Comparison of ENCODE assay signal across 23 cellular contexts in genomic region chr10:24202181-24202570, GRCh38. TPM values are rescaled to one million over a fixed set of nuclear protein-coding genes. Genes with fewer than 3 reads are reported as not detected.
DNase-seq lines count a peak whose midpoint lies in the region; TF ChIP-seq lines count a peak whose summit lies in the region.
"Had no signal": no experiment of that assay in that cellular context is flagged by ENCODE, and none has a peak within 500 bp of the region (broad histone marks: within the 10 kb centered on the region; RNA-seq: fewer than 3 reads in every experiment).

No MANE protein-coding gene starts in this region.

- H3K36me3 ChIP-seq in HUES64 (ENCODE audit: insufficient read depth, low read length) (no peaks in the 10 kb centered on the region), subcutaneous abdominal adipose tissue (ENCODE audit: control insufficient read depth in 5 of 5, insufficient read depth in 5 of 5, low read length in 5 of 5) (no peaks in the 10 kb centered on the region), PC-9 (ENCODE audit: low read depth) (no peaks in the 10 kb centered on the region)
- H3K36me3 ChIP-seq: breast epithelium, gastroesophageal sphincter, neutrophil had no signal

- in situ Hi-C loops in GM13977 (cut with MboI; ENCODE audit: low pct_unique_long_range_greater_than_20kb, low sequenced_read_pairs, unreplicated experiment), result no loop called here

- H3K9me3 ChIP-seq in HUES64 (ENCODE audit: insufficient read depth, low read depth, low read length) (no peaks in the 10 kb centered on the region), subcutaneous abdominal adipose tissue (ENCODE audit: control insufficient read depth in 5 of 5, low read length in 5 of 5) (no peaks in the 10 kb centered on the region), PC-9 (ENCODE audit: insufficient read depth, low read depth) (no peaks in the 10 kb centered on the region)
- H3K9me3 ChIP-seq: breast epithelium, gastroesophageal sphincter, neutrophil had no signal

- CTCF ChIA-PET in PC-9 (lab: Charles Lee), result no interaction called here

- no peaks in the 10 kb centered on the region for H4K20me1 ChIP-seq in PC-9 (ENCODE audit: insufficient read depth)

- no peak overlapping the region for H2AFZ ChIP-seq in PC-9

- no TSS peak for BruUV-seq in PC-9 (replicated peaks; lab: Mats Ljungman, UMichigan)

- H3K9me2 ChIP-seq in PC-9 (ENCODE audit: insufficient read depth), result no peaks in the 10 kb centered on the region

- H3K27me3 ChIP-seq in HUES64 (ENCODE audit: insufficient read depth, low read length), result no peaks in the 10 kb centered on the region
- no peaks in the 10 kb centered on the region for H3K27me3 ChIP-seq in subcutaneous abdominal adipose tissue (ENCODE audit: control insufficient read depth in 5 of 5, insufficient read depth in 4 of 5, low read length in 5 of 5)
- no peaks in the 10 kb centered on the region for H3K27me3 ChIP-seq in PC-9 (ENCODE audit: insufficient read depth, low read depth)
- H3K27me3 ChIP-seq: breast epithelium, gastroesophageal sphincter had no signal

- no peak overlapping the region for H3K4me3 Mint-ChIP-seq in nephron progenitor cell
- H3K4me3 Mint-ChIP-seq: activated B cell treated with CpG ODN at 0.5 μM for 24 hours, CD14-positive monocyte, HFFc6 had no signal

- TF ChIP-seq CTCF in nephron progenitor cell (IDR thresholded peaks at IDR 0.05) (no peak), PC-9 (conservative IDR thresholded peaks at IDR 0.05) (no peak), GM13977 (IDR thresholded peaks at IDR 0.05; ENCODE audit: extremely low read depth, insufficient read depth, missing control alignments) (no peak)

- intact Hi-C loops in PC-9 (cut with micrococcal nuclease; ENCODE audit: unreplicated experiment), result no loop called here

- no peak overlapping the region for H3K27ac Mint-ChIP-seq in nephron progenitor cell
- H3K27ac Mint-ChIP-seq: activated B cell treated with CpG ODN at 0.5 μM for 24 hours, HFFc6 had no signal

- peaks cover 10% of the 10 kb centered on the region for H3K27me3 Mint-ChIP-seq in nephron progenitor cell (ENCODE audit: low read depth, poor library complexity)

- no peak overlapping the region for H3K9ac ChIP-seq in HUES64 (ENCODE audit: low read depth, low read length)
- H3K9ac ChIP-seq in subcutaneous abdominal adipose tissue (ENCODE audit: low read length in 5 of 5), result no peak overlapping the region

- no peaks in the 10 kb centered on the region for H3K36me3 Mint-ChIP-seq in nephron progenitor cell (ENCODE audit: low read depth)
- H3K36me3 Mint-ChIP-seq: CD14-positive monocyte had no signal

- H3K9me3 Mint-ChIP-seq in nephron progenitor cell, result no peaks in the 10 kb centered on the region
- H3K9me3 Mint-ChIP-seq: activated B cell treated with CpG ODN at 0.5 μM for 24 hours, HFFc6 had no signal

- peak overlapping the region; percentile 2; the same call in 1 of the 2 replicates for H3K4me3 ChIP-seq in HUES64 (ENCODE audit: low read length)
- no peak overlapping the region for H3K4me3 ChIP-seq in subcutaneous abdominal adipose tissue (ENCODE audit: low read depth in 1 of 5, low read length in 5 of 5)
- no peak overlapping the region for H3K4me3 ChIP-seq in PC-9
- H3K4me3 ChIP-seq: breast epithelium, coronary artery, gastroesophageal sphincter had no signal

- no peaks in the 10 kb centered on the region for H3K79me2 ChIP-seq in PC-9 (ENCODE audit: low read depth)

- H3K4me1 ChIP-seq in HUES64 (ENCODE audit: insufficient read depth, low read length) (peaks cover 28% of the 10 kb centered on the region), subcutaneous abdominal adipose tissue (ENCODE audit: control insufficient read depth in 5 of 5, insufficient read depth in 5 of 5, low read length in 5 of 5) (peaks cover 0 to 47% (median 3%) of the 10 kb centered on the region in 5 donors), PC-9 (replicated peaks; ENCODE audit: insufficient read depth) (peaks cover 13% of the 10 kb centered on the region)
- H3K4me1 ChIP-seq: breast epithelium had no signal

- no peak overlapping the region for H3K4me2 ChIP-seq in PC-9

- H3F3A ChIP-seq in PC-9 (ENCODE audit: insufficient read depth, low read depth), result peaks cover 1% of the 10 kb centered on the region; the same call in 1 of the 2 replicates

- DNase-seq in islet precursor cell (peak; percentile 78), nephron progenitor cell (peak; percentile 24), SW480 (ENCODE audit: low spot score) (no peak), PC-9 (no peak), GM13977 (ENCODE audit: low spot score) (no peak)
- no peak for DNase-seq in activated CD8-positive, alpha-beta memory T cell treated with anti-CD3 and anti-CD28 coated beads for 24 hours
- DNase-seq: activated B cell treated with CpG ODN at 0.5 μM for 24 hours; activated CD4-positive, alpha-beta T cell treated with anti-CD3 and anti-CD28 coated beads, Interleukin-2, amount 50 U/mL, for 4 hours; HFFc6; left ventricle myocardium superior; NCI-H1048; NCI-H187 treated with DMSO at 0.1 percent for 48 hours; NCI-H2227 treated with DMSO at 0.1 percent for 48 hours; NCI-H748 treated with DMSO at 0.1 percent for 48 hours; stimulated activated CD4-positive, alpha-beta T cell treated with anti-CD3 and anti-CD28 coated beads, Interleukin-12 subunit alpha, Interleukin-12 subunit beta, amount 100 ng/mL, for 4 hours; T1000 had no signal

- peaks cover 63% of the 10 kb centered on the region for H3K4me1 Mint-ChIP-seq in nephron progenitor cell
- H3K4me1 Mint-ChIP-seq: activated B cell treated with CpG ODN at 0.5 μM for 24 hours, CD14-positive monocyte had no signal

- WGBS in HUES64, result 41% methylated on average over 6 of the region's 6 CpGs

- H3K27ac ChIP-seq in HUES64 (ENCODE audit: low read depth, low read length) (no peak overlapping the region), subcutaneous abdominal adipose tissue (ENCODE audit: low read depth, low read length) (peak overlapping the region; percentile 30), PC-9 (no peak overlapping the region)
- H3K27ac ChIP-seq: coronary artery, neutrophil had no signal

- POLR2A ChIA-PET in PC-9 (lab: Charles Lee; ENCODE audit: unreplicated experiment), result no interaction called here

RNA-seq across cellular contexts. Expression of gene KIAA1217, which starts 6.8 kb away (rescaled TPM):
- 8.7 TPM for polyA plus RNA-seq in HUES64 (2013, experiment 1 of 2)
- 10.1 TPM for polyA plus RNA-seq in HUES64 (2013, experiment 2 of 2)
- 26.2 and 41.1 TPM in 2 replicates for total RNA-seq in PC-9 (2021)
- polyA plus RNA-seq: CD14-positive monocyte had no signal

Comparison
In these comparisons a context has a peak if more than half of its experiments do, and no peak if none do; other contexts are left out.
1. DNase-seq: peak in islet precursor cell (single experiment) and nephron progenitor cell (single experiment); none in SW480 (single experiment), PC-9 (0 of 2), activated CD8-positive, alpha-beta memory T cell treated with anti-CD3 and anti-CD28 coated beads for 24 hours (single experiment) and GM13977 (single experiment).